In genomic region chr7:50761722-50762121, GRCh38 we compare ENCODE assay signal across 21 cellular contexts. TPM values are rescaled to one million over a fixed set of nuclear protein-coding genes. Genes with fewer than 3 reads are reported as not detected.
DNase-seq lines count a peak whose midpoint lies in the region; ATAC-seq and TF ChIP-seq lines count a peak whose summit lies in the region.
"Had no signal": no experiment of that assay in that cellular context is flagged by ENCODE, and none has a peak within 500 bp of the region (broad histone marks: within the 10 kb centered on the region; RNA-seq: fewer than 3 reads in every experiment).

No MANE protein-coding gene starts in this region.

- no peak overlapping the region for H3K27ac ChIP-seq in upper lobe of right lung
- H3K27ac ChIP-seq: A549, HL-60, RWPE1 had no signal

- H3K9me3 Mint-ChIP-seq in activated naive CD8-positive, alpha-beta T cell (ENCODE audit: low read depth), result peaks cover 12% of the 10 kb centered on the region
- H3K9me3 Mint-ChIP-seq in activated naive CD8-positive, alpha-beta T cell treated with anti-CD3 and anti-CD28 coated beads, Interleukin-2, amount 50 U/mL, for 24 hours, result peaks cover 8% of the 10 kb centered on the region
- H3K9me3 Mint-ChIP-seq in WTC11, result peaks cover 15% of the 10 kb centered on the region
- peaks cover 2 to 30% (median 12%) of the 10 kb centered on the region in 9 donors for H3K9me3 Mint-ChIP-seq in naive thymus-derived CD8-positive, alpha-beta T cell

- no peak overlapping the region for H3K4me3 ChIP-seq in upper lobe of right lung
- H3K4me3 ChIP-seq: A549 had no signal

- H3K4me1 ChIP-seq in upper lobe of right lung, result no peaks in the 10 kb centered on the region

- H3K36me3 ChIP-seq in upper lobe of right lung, result no peaks in the 10 kb centered on the region

- H3K27me3 ChIP-seq in upper lobe of right lung, result no peaks in the 10 kb centered on the region

- peak overlapping the region; percentile 12 for H3K4me3 Mint-ChIP-seq in activated naive CD8-positive, alpha-beta T cell
- no peak overlapping the region for H3K4me3 Mint-ChIP-seq in activated naive CD8-positive, alpha-beta T cell treated with anti-CD3 and anti-CD28 coated beads, Interleukin-2, amount 50 U/mL, for 24 hours
- no peak overlapping the region for H3K4me3 Mint-ChIP-seq in WTC11
- peak overlapping the region in 9 of 10 donors; percentile 17 to 72 (median 45) for H3K4me3 Mint-ChIP-seq in naive thymus-derived CD8-positive, alpha-beta T cell

- POLR2A ChIA-PET in WTC11 (lab: Charles Lee), result no interaction called here
- POLR2A ChIA-PET in naive thymus-derived CD8-positive, alpha-beta T cell (lab: Charles Lee), result no interaction called here

- no peak for ATAC-seq in activated naive CD8-positive, alpha-beta T cell treated with anti-CD3 and anti-CD28 coated beads, Interleukin-2, amount 50 U/mL, for 24 hours
- ATAC-seq in WTC11 (no peak), upper lobe of right lung (no peak), GM21447 (IDR thresholded peaks at IDR 0.05; ENCODE audit: unreplicated experiment) (no peak), HG03196 (IDR thresholded peaks at IDR 0.05; ENCODE audit: unreplicated experiment) (no peak)
- ATAC-seq in naive thymus-derived CD8-positive, alpha-beta T cell, result peak; percentile 42 to 79
- ATAC-seq: A549, PC-3 had no signal

- no peaks in the 10 kb centered on the region for H3K27me3 Mint-ChIP-seq in activated naive CD8-positive, alpha-beta T cell
- peaks cover 1% of the 10 kb centered on the region for H3K27me3 Mint-ChIP-seq in activated naive CD8-positive, alpha-beta T cell treated with anti-CD3 and anti-CD28 coated beads, Interleukin-2, amount 50 U/mL, for 24 hours
- H3K27me3 Mint-ChIP-seq in WTC11 (ENCODE audit: low read depth), result no peaks in the 10 kb centered on the region
- no peaks in the 10 kb centered on the region for H3K27me3 Mint-ChIP-seq in naive thymus-derived CD8-positive, alpha-beta T cell

- CTCF ChIA-PET in WTC11 (lab: Charles Lee), result no interaction called here

- H3K27ac Mint-ChIP-seq in activated naive CD8-positive, alpha-beta T cell, result no peak overlapping the region
- no peak overlapping the region for H3K27ac Mint-ChIP-seq in activated naive CD8-positive, alpha-beta T cell treated with anti-CD3 and anti-CD28 coated beads, Interleukin-2, amount 50 U/mL, for 24 hours
- peak overlapping the region; percentile 54; the same call in 1 of the 2 replicates for H3K27ac Mint-ChIP-seq in WTC11
- H3K27ac Mint-ChIP-seq in naive thymus-derived CD8-positive, alpha-beta T cell, result peak overlapping the region; percentile 4 to 90 (median 73)
- H3K27ac Mint-ChIP-seq: CD4-positive, CD25-positive, alpha-beta regulatory T cell; IgD-negative memory B cell had no signal

- no peak for TF ChIP-seq CTCF in WTC11 (IDR thresholded peaks at IDR 0.05)
- no peak for TF ChIP-seq CTCF in upper lobe of right lung (IDR thresholded peaks at IDR 0.05)

- H3K9me3 ChIP-seq in upper lobe of right lung, result no peaks in the 10 kb centered on the region

- no peak for DNase-seq in activated naive CD8-positive, alpha-beta T cell treated with anti-CD3 and anti-CD28 coated beads, Interleukin-2, amount 50 U/mL, for 24 hours
- peak; percentile 17 for DNase-seq in GF-D8 (lab: John Stamatoyannopoulos, UW)
- no peak for DNase-seq in WTC11 (ENCODE audit: low spot score)
- DNase-seq in naive thymus-derived CD8-positive, alpha-beta T cell, result peak in 3 of 10 donors; percentile 23 to 35 (median 26)
- DNase-seq in upper lobe of right lung, result no peak
- DNase-seq: DND-41, GOT3, NCI-H1048, NCI-H146, NCI-H2081, NCI-H510A, NCI-H82, PC-3 had no signal

- peaks cover 18% of the 10 kb centered on the region for H3K4me1 Mint-ChIP-seq in activated naive CD8-positive, alpha-beta T cell (ENCODE audit: low read depth)
- H3K4me1 Mint-ChIP-seq in activated naive CD8-positive, alpha-beta T cell treated with anti-CD3 and anti-CD28 coated beads, Interleukin-2, amount 50 U/mL, for 24 hours, result peaks cover 12% of the 10 kb centered on the region
- H3K4me1 Mint-ChIP-seq in WTC11, result peaks cover 39% of the 10 kb centered on the region
- peaks cover 17 to 28% (median 20%) of the 10 kb centered on the region in 4 donors for H3K4me1 Mint-ChIP-seq in naive thymus-derived CD8-positive, alpha-beta T cell

- intact Hi-C loops in upper lobe of right lung (cut with DNase I), result no loop called here

- H3K36me3 Mint-ChIP-seq in activated naive CD8-positive, alpha-beta T cell, result no peaks in the 10 kb centered on the region
- no peaks in the 10 kb centered on the region for H3K36me3 Mint-ChIP-seq in activated naive CD8-positive, alpha-beta T cell treated with anti-CD3 and anti-CD28 coated beads, Interleukin-2, amount 50 U/mL, for 24 hours (ENCODE audit: low read depth)
- H3K36me3 Mint-ChIP-seq in WTC11, result peaks cover 20% of the 10 kb centered on the region
- peaks cover 0 to 21% (median 3%) of the 10 kb centered on the region in 3 donors for H3K36me3 Mint-ChIP-seq in naive thymus-derived CD8-positive, alpha-beta T cell
- H3K36me3 Mint-ChIP-seq: IgD-negative memory B cell had no signal

TF ChIP-seq in WTC11, 78 proteins besides CTCF, POLR2A, EP300 and RAD21 (continues in another document):
- TF ChIP-seq NFATC4 (CRISPR knock-in tag; IDR thresholded peaks at IDR 0.05) (no peak), ZMAT4 (CRISPR knock-in tag; IDR thresholded peaks at IDR 0.05) (no peak)
- TF ChIP-seq, protein P1, sequence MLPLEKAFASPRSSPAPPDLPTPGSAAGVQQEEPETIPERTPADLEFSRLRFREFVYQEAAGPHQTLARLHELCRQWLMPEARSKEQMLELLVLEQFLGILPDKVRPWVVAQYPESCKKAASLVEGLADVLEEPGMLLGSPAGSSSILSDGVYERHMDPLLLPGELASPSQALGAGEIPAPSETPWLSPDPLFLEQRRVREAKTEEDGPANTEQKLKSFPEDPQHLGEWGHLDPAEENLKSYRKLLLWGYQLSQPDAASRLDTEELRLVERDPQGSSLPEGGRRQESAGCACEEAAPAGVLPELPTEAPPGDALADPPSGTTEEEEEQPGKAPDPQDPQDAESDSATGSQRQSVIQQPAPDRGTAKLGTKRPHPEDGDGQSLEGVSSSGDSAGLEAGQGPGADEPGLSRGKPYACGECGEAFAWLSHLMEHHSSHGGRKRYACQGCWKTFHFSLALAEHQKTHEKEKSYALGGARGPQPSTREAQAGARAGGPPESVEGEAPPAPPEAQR (CRISPR knock-in tag; IDR thresholded peaks at IDR 0.05), result no peak
- TF ChIP-seq, protein P2, sequence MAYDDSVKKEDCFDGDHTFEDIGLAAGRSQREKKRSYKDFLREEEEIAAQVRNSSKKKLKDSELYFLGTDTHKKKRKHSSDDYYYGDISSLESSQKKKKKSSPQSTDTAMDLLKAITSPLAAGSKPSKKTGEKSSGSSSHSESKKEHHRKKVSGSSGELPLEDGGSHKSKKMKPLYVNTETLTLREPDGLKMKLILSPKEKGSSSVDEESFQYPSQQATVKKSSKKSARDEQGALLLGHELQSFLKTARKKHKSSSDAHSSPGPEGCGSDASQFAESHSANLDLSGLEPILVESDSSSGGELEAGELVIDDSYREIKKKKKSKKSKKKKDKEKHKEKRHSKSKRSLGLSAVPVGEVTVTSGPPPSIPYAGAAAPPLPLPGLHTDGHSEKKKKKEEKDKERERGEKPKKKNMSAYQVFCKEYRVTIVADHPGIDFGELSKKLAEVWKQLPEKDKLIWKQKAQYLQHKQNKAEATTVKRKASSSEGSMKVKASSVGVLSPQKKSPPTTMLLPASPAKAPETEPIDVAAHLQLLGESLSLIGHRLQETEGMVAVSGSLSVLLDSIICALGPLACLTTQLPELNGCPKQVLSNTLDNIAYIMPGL (CRISPR knock-in tag; IDR thresholded peaks at IDR 0.05), result no peak
- TF ChIP-seq, protein P3, sequence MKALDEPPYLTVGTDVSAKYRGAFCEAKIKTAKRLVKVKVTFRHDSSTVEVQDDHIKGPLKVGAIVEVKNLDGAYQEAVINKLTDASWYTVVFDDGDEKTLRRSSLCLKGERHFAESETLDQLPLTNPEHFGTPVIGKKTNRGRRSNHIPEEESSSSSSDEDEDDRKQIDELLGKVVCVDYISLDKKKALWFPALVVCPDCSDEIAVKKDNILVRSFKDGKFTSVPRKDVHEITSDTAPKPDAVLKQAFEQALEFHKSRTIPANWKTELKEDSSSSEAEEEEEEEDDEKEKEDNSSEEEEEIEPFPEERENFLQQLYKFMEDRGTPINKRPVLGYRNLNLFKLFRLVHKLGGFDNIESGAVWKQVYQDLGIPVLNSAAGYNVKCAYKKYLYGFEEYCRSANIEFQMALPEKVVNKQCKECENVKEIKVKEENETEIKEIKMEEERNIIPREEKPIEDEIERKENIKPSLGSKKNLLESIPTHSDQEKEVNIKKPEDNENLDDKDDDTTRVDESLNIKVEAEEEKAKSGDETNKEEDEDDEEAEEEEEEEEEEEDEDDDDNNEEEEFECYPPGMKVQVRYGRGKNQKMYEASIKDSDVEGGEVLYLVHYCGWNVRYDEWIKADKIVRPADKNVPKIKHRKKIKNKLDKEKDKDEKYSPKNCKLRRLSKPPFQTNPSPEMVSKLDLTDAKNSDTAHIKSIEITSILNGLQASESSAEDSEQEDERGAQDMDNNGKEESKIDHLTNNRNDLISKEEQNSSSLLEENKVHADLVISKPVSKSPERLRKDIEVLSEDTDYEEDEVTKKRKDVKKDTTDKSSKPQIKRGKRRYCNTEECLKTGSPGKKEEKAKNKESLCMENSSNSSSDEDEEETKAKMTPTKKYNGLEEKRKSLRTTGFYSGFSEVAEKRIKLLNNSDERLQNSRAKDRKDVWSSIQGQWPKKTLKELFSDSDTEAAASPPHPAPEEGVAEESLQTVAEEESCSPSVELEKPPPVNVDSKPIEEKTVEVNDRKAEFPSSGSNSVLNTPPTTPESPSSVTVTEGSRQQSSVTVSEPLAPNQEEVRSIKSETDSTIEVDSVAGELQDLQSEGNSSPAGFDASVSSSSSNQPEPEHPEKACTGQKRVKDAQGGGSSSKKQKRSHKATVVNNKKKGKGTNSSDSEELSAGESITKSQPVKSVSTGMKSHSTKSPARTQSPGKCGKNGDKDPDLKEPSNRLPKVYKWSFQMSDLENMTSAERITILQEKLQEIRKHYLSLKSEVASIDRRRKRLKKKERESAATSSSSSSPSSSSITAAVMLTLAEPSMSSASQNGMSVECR (CRISPR knock-in tag; IDR thresholded peaks at IDR 0.05; ENCODE audit: borderline replicate concordance), result no peak

RNA-seq across cellular contexts. Expression of gene GRB10, which starts 21.0 kb away (rescaled TPM):
- total RNA-seq in WTC11 (2021) (66.0 to 103 TPM (median 67.3 TPM) in 3 replicates), upper lobe of right lung (58.6 TPM)
- 1 to 10 TPM in 1 of 2 experiments, under 1 TPM in 1; 0.62 to 1.0 TPM for total RNA-seq in naive thymus-derived CD8-positive, alpha-beta T cell
- polyA plus RNA-seq in naive thymus-derived CD8-positive, alpha-beta T cell, result 1 to 10 TPM in 2 of 3 donors, under 1 TPM in 1; 0.47 to 2.9 (median 2.0) TPM

Comparison
In these comparisons a context has a peak if more than half of its experiments do, and no peak if none do; other contexts are left out.
1. H3K4me3 Mint-ChIP-seq: peak in activated naive CD8-positive, alpha-beta T cell (single experiment) and naive thymus-derived CD8-positive, alpha-beta T cell (9 of 10); none in activated naive CD8-positive, alpha-beta T cell treated with anti-CD3 and anti-CD28 coated beads, Interleukin-2, amount 50 U/mL, for 24 hours (single experiment) and WTC11 (single experiment).
2. H3K27ac Mint-ChIP-seq: peak in WTC11 (single experiment) and naive thymus-derived CD8-positive, alpha-beta T cell (10 of 10); none in activated naive CD8-positive, alpha-beta T cell (single experiment) and activated naive CD8-positive, alpha-beta T cell treated with anti-CD3 and anti-CD28 coated beads, Interleukin-2, amount 50 U/mL, for 24 hours (single experiment).
3. ATAC-seq: peak in naive thymus-derived CD8-positive, alpha-beta T cell (2 of 2); none in activated naive CD8-positive, alpha-beta T cell treated with anti-CD3 and anti-CD28 coated beads, Interleukin-2, amount 50 U/mL, for 24 hours (single experiment), WTC11 (single experiment), upper lobe of right lung (single experiment), GM21447 (single experiment) and HG03196 (single experiment).
4. RNA of gene GRB10, which starts 21.0 kb away (total RNA-seq): 66.0 to 103 TPM in WTC11 and 58.6 TPM in upper lobe of right lung (single experiment); 0.62 to 1.0 TPM in naive thymus-derived CD8-positive, alpha-beta T cell; every median in the first group is over 10 times any median in the second.